ENCODE assay signal across 5 cellular contexts in the genomic region with DNA sequence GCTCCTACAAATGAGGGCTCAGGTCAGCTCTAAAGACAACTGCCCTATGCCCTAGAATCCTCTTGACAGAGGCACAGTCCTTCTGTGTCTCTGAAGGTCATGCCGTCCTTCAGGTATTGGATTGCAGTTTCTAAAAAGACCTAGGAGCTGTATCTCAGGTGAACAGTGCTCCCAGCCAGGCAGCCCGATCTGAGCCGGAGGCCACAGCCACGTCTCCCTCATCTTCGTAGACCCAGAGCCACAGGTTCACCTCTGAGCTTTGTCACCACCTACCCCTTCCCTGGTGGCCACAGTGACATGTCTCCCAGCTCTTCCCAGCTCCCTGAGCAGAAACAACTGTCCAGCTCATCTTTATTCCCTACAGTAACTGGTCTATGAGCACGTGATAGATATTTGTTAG.
"Had no signal": no experiment of that assay in that cellular context is flagged by ENCODE, and none has a peak within 500 bp of the region (broad histone marks: within the 10 kb centered on the region; RNA-seq: fewer than 3 reads in every experiment).

No MANE protein-coding gene starts in this region.

- H3K36me3 Mint-ChIP-seq: IgD-negative memory B cell had no signal

- DNase-seq: HFFc6 had no signal

- H3K9me3 Mint-ChIP-seq: GM23338, HFFc6, IgD-negative memory B cell had no signal

- H3K4me3 ChIP-seq: GM23338, HAP-1 had no signal

- H3K4me2 ChIP-seq: GM23338 had no signal

- H3K27ac ChIP-seq: HL-60 had no signal

- H3K4me3 Mint-ChIP-seq: GM23338, HFFc6, IgD-negative memory B cell had no signal

- H3K27ac Mint-ChIP-seq: GM23338, HFFc6 had no signal

- H3K9me3 ChIP-seq: HAP-1 had no signal

- H3K4me1 ChIP-seq: HAP-1 had no signal

- H3K36me3 ChIP-seq: HAP-1 had no signal
